Comparison of ENCODE assay signal across 24 cellular contexts in genomic region chr16:977896-978295, GRCh38. TPM values are rescaled to one million over a fixed set of nuclear protein-coding genes. Genes with fewer than 3 reads are reported as not detected.
DNase-seq lines count a peak whose midpoint lies in the region; TF ChIP-seq lines count a peak whose summit lies in the region.
"Had no signal": no experiment of that assay in that cellular context is flagged by ENCODE, and none has a peak within 500 bp of the region (broad histone marks: within the 10 kb centered on the region; RNA-seq: fewer than 3 reads in every experiment).

No MANE protein-coding gene starts in this region.

- H3K4me1 Mint-ChIP-seq in endothelial cell (ENCODE audit: unreplicated experiment) (no peaks in the 10 kb centered on the region), progenitor cell of endocrine pancreas (ENCODE audit: low read depth) (peaks cover 7% of the 10 kb centered on the region), Caco-2 (ENCODE audit: low read depth, unreplicated experiment) (peaks cover 8% of the 10 kb centered on the region)
- peaks cover 5% of the 10 kb centered on the region for H3K4me1 Mint-ChIP-seq in activated naive CD4-positive, alpha-beta T cell treated with anti-CD3 and anti-CD28 coated beads, Interleukin-2, amount 10 ng/mL, durations not matched to agents 7 days and 5 days

- intact Hi-C loops in Caco-2 (cut with micrococcal nuclease; ENCODE audit: unreplicated experiment) = no loop called here

- H3K4me1 ChIP-seq in HEK293 (ENCODE audit: control insufficient read depth, insufficient read depth, low read length) = no peaks in the 10 kb centered on the region
- H3K4me1 ChIP-seq in Peyer's patch = peaks cover 0 to 21% (median 10%) of the 10 kb centered on the region in 4 donors
- no peaks in the 10 kb centered on the region for H3K4me1 ChIP-seq in Caco-2
- H3K4me1 ChIP-seq: BE2C had no signal

- H3K27me3 Mint-ChIP-seq in endothelial cell (ENCODE audit: unreplicated experiment) (peaks cover 21% of the 10 kb centered on the region), progenitor cell of endocrine pancreas (peaks cover 31% of the 10 kb centered on the region), Caco-2 (ENCODE audit: insufficient read depth, unreplicated experiment) (peaks cover 2% of the 10 kb centered on the region)
- peaks cover 63% of the 10 kb centered on the region for H3K27me3 Mint-ChIP-seq in activated naive CD4-positive, alpha-beta T cell treated with anti-CD3 and anti-CD28 coated beads, Interleukin-2, amount 10 ng/mL, durations not matched to agents 7 days and 5 days

- TF ChIP-seq POLR2A in Peyer's patch (IDR thresholded peaks at IDR 0.05) = no peak

- H3K4me3 ChIP-seq in HEK293 (ENCODE audit: low read depth, low read length) (no peak overlapping the region), Peyer's patch (no peak overlapping the region), Caco-2 (ENCODE audit: low read depth, low read length) (no peak overlapping the region)
- H3K4me3 ChIP-seq: lower lobe of right lung, SJCRH30, tibial nerve had no signal

- H3K27ac Mint-ChIP-seq in endothelial cell (ENCODE audit: unreplicated experiment) (peak overlapping the region; percentile 61), progenitor cell of endocrine pancreas (peak overlapping the region; percentile 4), Caco-2 (ENCODE audit: unreplicated experiment) (no peak overlapping the region)
- H3K27ac Mint-ChIP-seq in activated naive CD4-positive, alpha-beta T cell treated with anti-CD3 and anti-CD28 coated beads, Interleukin-2, amount 10 ng/mL, durations not matched to agents 7 days and 5 days = no peak overlapping the region
- H3K27ac Mint-ChIP-seq: activated T-cell treated with anti-CD3 and anti-CD28 coated beads, Interleukin-2, amount 50 U/mL, for 72 hours; H9; stimulated activated naive CD8-positive, alpha-beta T cell treated with anti-CD3 and anti-CD28 coated beads, Interleukin-15, Interleukin-2, amounts not matched to agents 100 ng/mL and 50 ng/mL, for 24 hours had no signal

- CTCF ChIA-PET in HEK293 (lab: Yijun Ruan, JAX) = no interaction called here
- CTCF ChIA-PET in activated naive CD4-positive, alpha-beta T cell treated with anti-CD3 and anti-CD28 coated beads, Interleukin-2, amount 10 ng/mL, durations not matched to agents 7 days and 5 days (lab: Charles Lee) = no interaction called here
- CTCF ChIA-PET in Caco-2 (lab: Charles Lee) = no interaction called here

- POLR2A ChIA-PET in HEK293 (lab: Yijun Ruan, JAX) = interaction anchor here (0.7 kb wide), 1 partner anchor 8 kb away, joined by 3 read pairs; no protein-coding TSS in a partner anchor
- POLR2A ChIA-PET in Caco-2 (lab: Charles Lee) = no interaction called here

- H3K36me3 Mint-ChIP-seq in endothelial cell (ENCODE audit: low read depth, unreplicated experiment) = peaks cover 7% of the 10 kb centered on the region
- no peaks in the 10 kb centered on the region for H3K36me3 Mint-ChIP-seq in progenitor cell of endocrine pancreas (ENCODE audit: insufficient read depth)
- H3K36me3 Mint-ChIP-seq in activated naive CD4-positive, alpha-beta T cell treated with anti-CD3 and anti-CD28 coated beads, Interleukin-2, amount 10 ng/mL, durations not matched to agents 7 days and 5 days = no peaks in the 10 kb centered on the region
- no peaks in the 10 kb centered on the region for H3K36me3 Mint-ChIP-seq in Caco-2 (ENCODE audit: insufficient read depth, unreplicated experiment)

- BruUV-seq in Caco-2 (replicated peaks; lab: Mats Ljungman, UMichigan) = no TSS peak

- TF ChIP-seq CTCF in HEK293 (tag by site-specific recombination; IDR thresholded peaks at IDR 0.05) (no peak), endothelial cell (IDR thresholded peaks at IDR 0.05; ENCODE audit: unreplicated experiment) (no peak), progenitor cell of endocrine pancreas (IDR thresholded peaks at IDR 0.05; ENCODE audit: unreplicated experiment) (no peak), Peyer's patch (IDR thresholded peaks at IDR 0.05) (no peak), Caco-2 (IDR thresholded peaks at IDR 0.05; ENCODE audit: insufficient read depth in 1 of 2, low read depth in 1 of 2, low read length in 1 of 2, severe bottlenecking in 1 of 2, unreplicated experiment in 1 of 2) (no peak)

- peak overlapping the region; percentile 39 for H3K4me3 Mint-ChIP-seq in endothelial cell (ENCODE audit: unreplicated experiment)
- no peak overlapping the region for H3K4me3 Mint-ChIP-seq in progenitor cell of endocrine pancreas (ENCODE audit: low read depth)
- H3K4me3 Mint-ChIP-seq in activated naive CD4-positive, alpha-beta T cell treated with anti-CD3 and anti-CD28 coated beads, Interleukin-2, amount 10 ng/mL, durations not matched to agents 7 days and 5 days = no peak overlapping the region
- H3K4me3 Mint-ChIP-seq in Caco-2 (ENCODE audit: unreplicated experiment) = no peak overlapping the region
- H3K4me3 Mint-ChIP-seq: activated T-cell treated with anti-CD3 and anti-CD28 coated beads, Interleukin-2, amount 50 U/mL, for 72 hours; H9; stimulated activated naive CD8-positive, alpha-beta T cell treated with anti-CD3 and anti-CD28 coated beads, Interleukin-15, Interleukin-2, amounts not matched to agents 100 ng/mL and 50 ng/mL, for 24 hours had no signal

- H3K9me3 Mint-ChIP-seq in endothelial cell (ENCODE audit: unreplicated experiment) = no peaks in the 10 kb centered on the region
- H3K9me3 Mint-ChIP-seq in progenitor cell of endocrine pancreas (ENCODE audit: low read depth) = no peaks in the 10 kb centered on the region
- no peaks in the 10 kb centered on the region for H3K9me3 Mint-ChIP-seq in activated naive CD4-positive, alpha-beta T cell treated with anti-CD3 and anti-CD28 coated beads, Interleukin-2, amount 10 ng/mL, durations not matched to agents 7 days and 5 days
- no peaks in the 10 kb centered on the region for H3K9me3 Mint-ChIP-seq in Caco-2 (ENCODE audit: unreplicated experiment)
- H3K9me3 Mint-ChIP-seq: activated T-cell treated with anti-CD3 and anti-CD28 coated beads, Interleukin-2, amount 50 U/mL, for 72 hours; H9; stimulated activated naive CD8-positive, alpha-beta T cell treated with anti-CD3 and anti-CD28 coated beads, Interleukin-15, Interleukin-2, amounts not matched to agents 100 ng/mL and 50 ng/mL, for 24 hours had no signal

- H3K36me3 ChIP-seq in HEK293 (ENCODE audit: control insufficient read depth in 2 of 2, insufficient read depth in 1 of 2, low read length in 2 of 2) (no peaks in the 10 kb centered on the region), Peyer's patch (no peaks in the 10 kb centered on the region), Caco-2 (ENCODE audit: control insufficient read depth, insufficient read depth, low read length) (no peaks in the 10 kb centered on the region)
- H3K36me3 ChIP-seq: BE2C, lower lobe of right lung, tibial nerve had no signal

- H3K27me3 ChIP-seq in Peyer's patch (peaks cover 0 to 22% of the 10 kb centered on the region in 2 donors), Caco-2 (replicated peaks; ENCODE audit: control insufficient read depth, insufficient read depth, low read length) (no peaks in the 10 kb centered on the region)
- H3K27me3 ChIP-seq: SJCRH30 had no signal

- H3K27ac ChIP-seq in HEK293 (ENCODE audit: extremely low read depth, low read depth, low read length) (no peak overlapping the region), angular gyrus (ENCODE audit: low read depth, low read length) (peak overlapping the region; percentile 92), Peyer's patch (no peak overlapping the region)
- H3K27ac ChIP-seq: epithelial cell of prostate, lower lobe of right lung had no signal

- H3K9me3 ChIP-seq in HEK293 (ENCODE audit: control insufficient read depth, insufficient read depth, low read depth, low read length) (no peaks in the 10 kb centered on the region), Peyer's patch (no peaks in the 10 kb centered on the region), Caco-2 (no peaks in the 10 kb centered on the region)
- H3K9me3 ChIP-seq: BE2C, lower lobe of right lung, SJCRH30, tibial nerve had no signal

- no peak for DNase-seq in endothelial cell (ENCODE audit: low spot score)
- DNase-seq in progenitor cell of endocrine pancreas (ENCODE audit: low spot score, unreplicated experiment) = no peak
- no peak for DNase-seq in activated CD4-positive, CD25-positive, alpha-beta regulatory T cell treated with anti-CD3 and anti-CD28 coated beads, Interleukin-2, amount 50 U/mL, for 72 hours
- DNase-seq in Peyer's patch = no peak
- no peak for DNase-seq in activated naive CD4-positive, alpha-beta T cell treated with anti-CD3 and anti-CD28 coated beads, Interleukin-2, amount 10 ng/mL, durations not matched to agents 7 days and 5 days
- no peak for DNase-seq in Caco-2
- DNase-seq: ACHN; activated naive CD4-positive, alpha-beta T cell treated with Interleukin-2 at 50 U/mL for 16 hours; activated T-cell treated with anti-CD3 and anti-CD28 coated beads, Interleukin-2, amount 50 U/mL, for 72 hours; BE2C; DMS53; effector CD4-positive, alpha-beta T cell; H9; Karpas-422; lower lobe of right lung; NCI-H1436; NCI-H2107; NCI-H774 had no signal

RNA-seq across cellular contexts. Expression of gene SOX8, which starts 3.7 kb away (rescaled TPM):
- total RNA-seq in endothelial cell (ENCODE audit: unreplicated experiment) (4.3 TPM), progenitor cell of endocrine pancreas (6.7 and 7.1 TPM in 2 replicates), Peyer's patch (1 to 10 TPM in 2 of 4 donors, under 1 TPM in 1, not detected in 1; 0.27 to 3.3 (median 1.1) TPM), Caco-2 (2022) (0.86 and 1.2 TPM in 2 replicates)

RNA-seq across cellular contexts. Expression of gene LMF1, which starts 7.1 kb away (rescaled TPM):
- 21.7 TPM for total RNA-seq in endothelial cell (ENCODE audit: unreplicated experiment)
- total RNA-seq in progenitor cell of endocrine pancreas = 26.2 and 28.2 TPM in 2 replicates
- 10 to 100 TPM; 16.3 to 85.4 (median 54.6) TPM for total RNA-seq in Peyer's patch
- total RNA-seq in Caco-2 (2022) = 8.8 and 12.3 TPM in 2 replicates

Comparison
In these comparisons a context has a peak if more than half of its experiments do, and no peak if none do; other contexts are left out.
1. H3K27ac Mint-ChIP-seq: peak in endothelial cell (single experiment) and progenitor cell of endocrine pancreas (single experiment); none in activated naive CD4-positive, alpha-beta T cell treated with anti-CD3 and anti-CD28 coated beads, Interleukin-2, amount 10 ng/mL, durations not matched to agents 7 days and 5 days (single experiment) and Caco-2 (single experiment).